38 cellular contexts compared by ENCODE assay signal in genomic region chr2:202720226-202720625, GRCh38.
"Had no signal": no experiment of that assay in that cellular context is flagged by ENCODE, and none has a peak within 500 bp of the region (broad histone marks: within the 10 kb centered on the region; RNA-seq: fewer than 3 reads in every experiment).

No MANE protein-coding gene starts in this region.

- H3K27ac Mint-ChIP-seq: activated B cell treated with CpG ODN at 0.5 μM for 24 hours; activated CD4-positive, alpha-beta memory T cell treated with anti-CD3 and anti-CD28 coated beads for 36 hours; activated CD4-positive, alpha-beta T cell treated with anti-CD3 and anti-CD28 coated beads, Interleukin-2, amount 10 ng/mL, durations not matched to agents 24 days and 14 days; activated CD8-positive, alpha-beta T cell treated with anti-CD3 and anti-CD28 coated beads for 36 hours; activated naive CD4-positive, alpha-beta T cell treated with anti-CD3 and anti-CD28 coated beads for 36 hours; activated naive CD4-positive, alpha-beta T cell treated with anti-CD3 and anti-CD28 coated beads, Interleukin-2, amount 50 U/mL, for 72 hours; activated naive CD8-positive, alpha-beta T cell treated with anti-CD3 and anti-CD28 coated beads, Interleukin-2, amount 10 ng/mL, durations not matched to agents 7 days and 5 days; activated T-cell treated with anti-CD3 and anti-CD28 coated beads, Interleukin-2, amount 50 U/mL, for 72 hours; activated T-helper 1 cell treated with anti-CD3 and anti-CD28 coated beads, Interleukin-12 subunit alpha, Interleukin-12 subunit beta, Interleukin-2, Interleukin-4 antibody, amounts not matched to agents 30 ng/mL and 10 ng/mL and 1 ng/mL, durations not matched to agents 14 hours and 24 hours and 36 hours; activated T-helper 17 cell treated with anti-CD3 and anti-CD28 coated beads, Interleukin-2, amount 50 U/mL, for 72 hours; T-helper 1 cell treated with Interleukin-12 subunit alpha and Interleukin-12 subunit beta and Interleukin-4 antibody, amounts not matched to agents 30 μg/mL and 1 μg/mL, for 36 hours; T-helper 2 cell treated with Interferon-gamma antibody and Interleukin-4, amounts not matched to agents 5 μg/mL and 100 μg/mL, for 36 hours had no signal

- H3K27me3 Mint-ChIP-seq: activated B cell treated with CpG ODN at 0.5 μM for 24 hours; activated CD4-positive, alpha-beta memory T cell treated with anti-CD3 and anti-CD28 coated beads for 36 hours; activated CD4-positive, alpha-beta T cell treated with anti-CD3 and anti-CD28 coated beads, Interleukin-2, amount 10 ng/mL, durations not matched to agents 24 days and 14 days; activated CD8-positive, alpha-beta T cell treated with anti-CD3 and anti-CD28 coated beads for 36 hours; activated naive CD8-positive, alpha-beta T cell treated with anti-CD3 and anti-CD28 coated beads, Interleukin-2, amount 10 ng/mL, durations not matched to agents 7 days and 5 days; activated T-helper 17 cell treated with anti-CD3 and anti-CD28 coated beads, Interleukin-2, amount 50 U/mL, for 72 hours had no signal

- DNase-seq: activated B cell treated with CpG ODN at 0.5 μM for 24 hours; activated CD4-positive, alpha-beta memory T cell treated with anti-CD3 and anti-CD28 coated beads for 36 hours; activated CD4-positive, alpha-beta T cell treated with anti-CD3 and anti-CD28 coated beads for 4 hours; activated CD4-positive, alpha-beta T cell treated with anti-CD3 and anti-CD28 coated beads, Interleukin-2, amount 10 ng/mL, durations not matched to agents 24 days and 14 days; activated CD4-positive, alpha-beta T cell treated with anti-CD3 and anti-CD28 coated beads, Interleukin-2, amount 50 U/mL, for 1 hour; activated CD4-positive, alpha-beta T cell treated with anti-CD3 and anti-CD28 coated beads, Interleukin-2, amount 50 U/mL, for 4 hours; activated CD4-positive, CD25-positive, alpha-beta regulatory T cell treated with anti-CD3 and anti-CD28 coated beads, Interleukin-2, amount 50 U/mL, for 72 hours; activated CD8-positive, alpha-beta memory T cell treated with anti-CD3 and anti-CD28 coated beads, Interleukin-2, amount 50 U/mL, for 4 hours; activated CD8-positive, alpha-beta T cell treated with anti-CD3 and anti-CD28 coated beads for 36 hours; activated effector memory CD4-positive, alpha-beta T cell treated with anti-CD3 and anti-CD28 coated beads, Interleukin-2, amount 50 U/mL, for 16 hours; activated gamma-delta T cell treated with Interleukin-2 at 50 U/mL for 16 hours; activated naive CD4-positive, alpha-beta T cell; activated naive CD4-positive, alpha-beta T cell treated with anti-CD3 and anti-CD28 coated beads for 36 hours; activated naive CD4-positive, alpha-beta T cell treated with anti-CD3 and anti-CD28 coated beads, Interleukin-2, amount 50 U/mL, for 16 hours; activated naive CD8-positive, alpha-beta T cell treated with anti-CD3 and anti-CD28 coated beads, Interleukin-2, amount 10 ng/mL, durations not matched to agents 7 days and 5 days; activated T-cell treated with anti-CD3 and anti-CD28 coated beads for 4 hours; activated T-cell treated with anti-CD3 and anti-CD28 coated beads, Interleukin-2, amount 50 U/mL, for 1 hour; activated T-cell treated with anti-CD3 and anti-CD28 coated beads, Interleukin-2, amount 50 U/mL, for 4 hours; activated T-cell treated with anti-CD3 and anti-CD28 coated beads, Interleukin-2, amount 50 U/mL, for 72 hours; adrenal gland; amniotic stem cell; aorta; body of pancreas; brain microvascular endothelial cell; central memory CD4-positive, alpha-beta T cell; cerebellar nuclear complex; SW 1271; T-helper 1 cell; T-helper 2 cell; T-helper 9 cell had no signal

- H3K4me3 ChIP-seq: adrenal gland, body of pancreas had no signal

- H3K4me1 ChIP-seq: body of pancreas had no signal

- H3K9me3 ChIP-seq: body of pancreas had no signal

- ATAC-seq: activated CD8-positive, alpha-beta T cell treated with anti-CD3 and anti-CD28 coated beads for 36 hours; activated naive CD4-positive, alpha-beta T cell treated with anti-CD3 and anti-CD28 coated beads, Interleukin-2, amount 50 U/mL, for 72 hours; activated T-cell treated with anti-CD3 and anti-CD28 coated beads, Interleukin-2, amount 50 U/mL, for 4 hours; activated T-cell treated with anti-CD3 and anti-CD28 coated beads, Interleukin-2, amount 50 U/mL, for 72 hours; activated T-helper 17 cell treated with anti-CD3 and anti-CD28 coated beads, Interleukin-2, amount 50 U/mL, for 72 hours; body of pancreas had no signal

- H3K27me3 ChIP-seq: adrenal gland, body of pancreas, brain microvascular endothelial cell had no signal

- FAIRE-seq: astrocyte, TTC549 had no signal

- H3K4me3 Mint-ChIP-seq: activated B cell treated with CpG ODN at 0.5 μM for 24 hours; activated CD4-positive, alpha-beta memory T cell treated with anti-CD3 and anti-CD28 coated beads for 36 hours; activated CD4-positive, alpha-beta T cell treated with anti-CD3 and anti-CD28 coated beads, Interleukin-2, amount 10 ng/mL, durations not matched to agents 24 days and 14 days; activated CD8-positive, alpha-beta T cell treated with anti-CD3 and anti-CD28 coated beads for 36 hours; activated naive CD4-positive, alpha-beta T cell treated with anti-CD3 and anti-CD28 coated beads for 36 hours; activated naive CD8-positive, alpha-beta T cell treated with anti-CD3 and anti-CD28 coated beads, Interleukin-2, amount 10 ng/mL, durations not matched to agents 7 days and 5 days; activated T-cell treated with anti-CD3 and anti-CD28 coated beads, Interleukin-2, amount 50 U/mL, for 4 hours; activated T-cell treated with anti-CD3 and anti-CD28 coated beads, Interleukin-2, amount 50 U/mL, for 72 hours; activated T-helper 1 cell treated with anti-CD3 and anti-CD28 coated beads, Interleukin-12 subunit alpha, Interleukin-12 subunit beta, Interleukin-2, Interleukin-4 antibody, amounts not matched to agents 30 ng/mL and 10 ng/mL and 1 ng/mL, durations not matched to agents 14 hours and 24 hours and 36 hours; activated T-helper 17 cell treated with anti-CD3 and anti-CD28 coated beads, Interleukin-2, amount 50 U/mL, for 72 hours; T-helper 1 cell treated with Interleukin-12 subunit alpha and Interleukin-12 subunit beta and Interleukin-4 antibody, amounts not matched to agents 30 μg/mL and 1 μg/mL, for 36 hours; T-helper 2 cell treated with Interferon-gamma antibody and Interleukin-4, amounts not matched to agents 5 μg/mL and 100 μg/mL, for 36 hours had no signal

- H3K27ac ChIP-seq: adrenal gland, body of pancreas, brain microvascular endothelial cell, VCaP had no signal

- H3K36me3 ChIP-seq: adrenal gland, brain microvascular endothelial cell had no signal
